Comparison of ENCODE assay signal across 8 cellular contexts in the genomic region with DNA sequence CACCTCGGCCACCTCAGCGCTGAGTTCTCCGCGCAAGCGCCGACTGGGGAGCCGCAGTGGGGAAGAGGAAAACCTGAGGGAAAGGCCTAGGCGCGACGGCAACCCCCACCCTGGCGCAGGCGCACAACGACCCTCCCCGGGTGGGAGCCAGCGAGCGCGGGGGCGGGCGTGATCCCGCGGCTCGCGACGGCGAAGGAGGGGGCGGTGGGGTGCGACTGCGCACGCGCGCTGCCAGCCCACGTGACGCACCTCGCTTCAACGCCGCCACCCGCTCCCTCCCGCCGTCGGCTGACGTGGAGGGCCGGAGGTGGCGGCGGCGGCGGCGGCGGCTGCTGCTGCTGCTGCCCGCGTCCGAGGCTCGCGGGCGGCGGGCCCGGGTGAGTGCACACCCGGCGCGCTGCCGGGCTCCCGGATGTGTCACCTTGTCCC. TPM values are rescaled to one million over a fixed set of nuclear protein-coding genes. Genes with fewer than 3 reads are reported as not detected.
DNase-seq lines count a peak whose midpoint lies in the region; ATAC-seq lines count a peak whose summit lies in the region.

A gene (minus strand): TSS at position 84 of the 429 bp plus-strand sequence. CDS start 556 bp downstream, outside the sequence.
A gene with protein sequence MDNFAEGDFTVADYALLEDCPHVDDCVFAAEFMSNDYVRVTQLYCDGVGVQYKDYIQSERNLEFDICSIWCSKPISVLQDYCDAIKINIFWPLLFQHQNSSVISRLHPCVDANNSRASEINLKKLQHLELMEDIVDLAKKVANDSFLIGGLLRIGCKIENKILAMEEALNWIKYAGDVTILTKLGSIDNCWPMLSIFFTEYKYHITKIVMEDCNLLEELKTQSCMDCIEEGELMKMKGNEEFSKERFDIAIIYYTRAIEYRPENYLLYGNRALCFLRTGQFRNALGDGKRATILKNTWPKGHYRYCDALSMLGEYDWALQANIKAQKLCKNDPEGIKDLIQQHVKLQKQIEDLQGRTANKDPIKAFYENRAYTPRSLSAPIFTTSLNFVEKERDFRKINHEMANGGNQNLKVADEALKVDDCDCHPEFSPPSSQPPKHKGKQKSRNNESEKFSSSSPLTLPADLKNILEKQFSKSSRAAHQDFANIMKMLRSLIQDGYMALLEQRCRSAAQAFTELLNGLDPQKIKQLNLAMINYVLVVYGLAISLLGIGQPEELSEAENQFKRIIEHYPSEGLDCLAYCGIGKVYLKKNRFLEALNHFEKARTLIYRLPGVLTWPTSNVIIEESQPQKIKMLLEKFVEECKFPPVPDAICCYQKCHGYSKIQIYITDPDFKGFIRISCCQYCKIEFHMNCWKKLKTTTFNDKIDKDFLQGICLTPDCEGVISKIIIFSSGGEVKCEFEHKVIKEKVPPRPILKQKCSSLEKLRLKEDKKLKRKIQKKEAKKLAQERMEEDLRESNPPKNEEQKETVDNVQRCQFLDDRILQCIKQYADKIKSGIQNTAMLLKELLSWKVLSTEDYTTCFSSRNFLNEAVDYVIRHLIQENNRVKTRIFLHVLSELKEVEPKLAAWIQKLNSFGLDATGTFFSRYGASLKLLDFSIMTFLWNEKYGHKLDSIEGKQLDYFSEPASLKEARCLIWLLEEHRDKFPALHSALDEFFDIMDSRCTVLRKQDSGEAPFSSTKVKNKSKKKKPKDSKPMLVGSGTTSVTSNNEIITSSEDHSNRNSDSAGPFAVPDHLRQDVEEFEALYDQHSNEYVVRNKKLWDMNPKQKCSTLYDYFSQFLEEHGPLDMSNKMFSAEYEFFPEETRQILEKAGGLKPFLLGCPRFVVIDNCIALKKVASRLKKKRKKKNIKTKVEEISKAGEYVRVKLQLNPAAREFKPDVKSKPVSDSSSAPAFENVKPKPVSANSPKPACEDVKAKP (N-terminal part only) (plus strand): TSS at position 267 of the 429 bp plus-strand sequence. CDS start 14,004 bp downstream, outside the sequence.

- H3K4me3 Mint-ChIP-seq in activated naive CD4-positive, alpha-beta T cell treated with anti-CD3 and anti-CD28 coated beads, Interleukin-2, amount 10 ng/mL, durations not matched to agents 7 days and 5 days, result peak within 1 kb of the TSS; percentile 97

- ATAC-seq in HG02571 (IDR thresholded peaks at IDR 0.05; ENCODE audit: unreplicated experiment), result peak; percentile 61

- H3K36me3 Mint-ChIP-seq in activated naive CD4-positive, alpha-beta T cell treated with anti-CD3 and anti-CD28 coated beads, Interleukin-2, amount 10 ng/mL, durations not matched to agents 7 days and 5 days, result peaks cover 22% of the 10 kb centered on the region

- peaks cover 7% of the 10 kb centered on the region for H3K27me3 Mint-ChIP-seq in activated naive CD4-positive, alpha-beta T cell treated with anti-CD3 and anti-CD28 coated beads, Interleukin-2, amount 10 ng/mL, durations not matched to agents 7 days and 5 days

- peak within 1 kb of the TSS; percentile 96 for H3K27ac Mint-ChIP-seq in activated naive CD4-positive, alpha-beta T cell treated with anti-CD3 and anti-CD28 coated beads, Interleukin-2, amount 10 ng/mL, durations not matched to agents 7 days and 5 days

- peaks cover 12% of the 10 kb centered on the region; the same call in 1 of the 2 replicates for H3K36me3 ChIP-seq in SK-N-MC (ENCODE audit: insufficient read depth, low read length)

- H3K4me1 Mint-ChIP-seq in activated naive CD4-positive, alpha-beta T cell treated with anti-CD3 and anti-CD28 coated beads, Interleukin-2, amount 10 ng/mL, durations not matched to agents 7 days and 5 days, result peaks cover 37% of the 10 kb centered on the region

- peak within 1 kb of the TSS; percentile 88 for H3K9ac ChIP-seq in SK-N-MC (ENCODE audit: insufficient read length)

- peaks cover 1% of the 10 kb centered on the region for H3K9me3 Mint-ChIP-seq in activated naive CD4-positive, alpha-beta T cell treated with anti-CD3 and anti-CD28 coated beads, Interleukin-2, amount 10 ng/mL, durations not matched to agents 7 days and 5 days

- H3K27ac ChIP-seq in SK-N-MC (peak within 1 kb of the TSS; percentile 92), temporal lobe (ENCODE audit: low read depth, low read length) (peak within 1 kb of the TSS; percentile 99)

- peak within 1 kb of the TSS; percentile 82 for H3K4me3 ChIP-seq in SK-N-MC

- peaks cover 3% of the 10 kb centered on the region; the same call in 1 of the 2 replicates for H3K9me3 ChIP-seq in SK-N-MC (ENCODE audit: low read depth, low read length)

- CTCF ChIA-PET in activated naive CD4-positive, alpha-beta T cell treated with anti-CD3 and anti-CD28 coated beads, Interleukin-2, amount 10 ng/mL, durations not matched to agents 7 days and 5 days (lab: Charles Lee), result no interaction called here

- DNase-seq in GM03348 (ENCODE audit: low spot score) (peak; percentile 100), NCI-H1048 (lab: John Stamatoyannopoulos, UW) (peak; percentile 88), SK-N-MC (ENCODE audit: low read depth, low spot score) (peak; percentile 56), germinal center (ENCODE audit: low spot score) (peak; percentile 97), occipital lobe (lab: John Stamatoyannopoulos, UW) (peak; percentile 90)
- peak; percentile 94 for DNase-seq in activated naive CD4-positive, alpha-beta T cell treated with anti-CD3 and anti-CD28 coated beads, Interleukin-2, amount 10 ng/mL, durations not matched to agents 7 days and 5 days

RNA-seq across cellular contexts. Expression of the first gene that starts in this region (rescaled TPM):
- total RNA-seq in occipital lobe (7.6 TPM), temporal lobe (5.2 TPM)

RNA-seq across cellular contexts. Expression of the second gene that starts in this region (rescaled TPM):
- total RNA-seq in occipital lobe (956 TPM), temporal lobe (832 TPM)

Comparison
In these comparisons a context has a peak if more than half of its experiments do, and no peak if none do; other contexts are left out.
1. Peak in every context shown above with its lines: DNase-seq, ATAC-seq, H3K4me3 ChIP-seq and H3K27ac ChIP-seq.